In genomic region chr1:204314209-204314892, GRCh38 we compare ENCODE assay signal across 11 cellular contexts. TPM values are rescaled to one million over a fixed set of nuclear protein-coding genes. Genes with fewer than 3 reads are reported as not detected.
DNase-seq lines count a peak whose midpoint lies in the region; ATAC-seq and TF ChIP-seq lines count a peak whose summit lies in the region.
"Had no signal": no experiment of that assay in that cellular context is flagged by ENCODE, and none has a peak within 500 bp of the region (broad histone marks: within the 10 kb centered on the region; RNA-seq: fewer than 3 reads in every experiment).

No MANE protein-coding gene starts in this region.

- peaks cover 39% of the 10 kb centered on the region for H3K79me2 ChIP-seq in hepatocyte

- H3K4me1 ChIP-seq in hepatocyte (ENCODE audit: insufficient read depth), result peaks cover 19% of the 10 kb centered on the region

- no peaks in the 10 kb centered on the region for H3K27me3 ChIP-seq in hepatocyte

- H4K20me1 ChIP-seq in hepatocyte (ENCODE audit: insufficient read depth, poor library complexity, severe bottlenecking), result no peaks in the 10 kb centered on the region

- no peak for DNase-seq in activated naive CD8-positive, alpha-beta T cell treated with anti-CD3 and anti-CD28 coated beads, Interleukin-2, amount 50 U/mL, for 24 hours
- peak; percentile 74 for DNase-seq in NCI-H510A (lab: John Stamatoyannopoulos, UW)
- DNase-seq in hepatocyte (ENCODE audit: low spot score), result peak; percentile 55
- no peak for DNase-seq in stimulated activated CD4-positive, alpha-beta T cell treated with anti-CD3 and anti-CD28 coated beads, Interleukin-4, amount 100 ng/mL, for 1 hour
- DNase-seq in NK-92 treated with Interleukin-12 subunit alpha and Interleukin-12 subunit beta, amount 100 ng/mL, for 24 hours (lab: John Stamatoyannopoulos, UW), result no peak
- no peak for DNase-seq in A172 (ENCODE audit: low spot score)
- DNase-seq: activated T-cell treated with anti-CD3 and anti-CD28 coated beads, Interleukin-2, amount 50 U/mL, for 48 hours; head of caudate nucleus; naive B cell had no signal

- H3K4me2 ChIP-seq in hepatocyte, result peak overlapping the region; percentile 70

- 59% methylated on average over 7 of the region's 7 CpGs for WGBS in hepatocyte (ENCODE audit: low lambda C conversion rate, missing lambda C conversion rate)

- TF ChIP-seq CTCF in hepatocyte (IDR thresholded peaks at IDR 0.05; ENCODE audit: poor library complexity), result no peak

- H3K27me3 Mint-ChIP-seq in activated naive CD8-positive, alpha-beta T cell, result peaks cover 2% of the 10 kb centered on the region
- peaks cover 2% of the 10 kb centered on the region for H3K27me3 Mint-ChIP-seq in activated naive CD8-positive, alpha-beta T cell treated with anti-CD3 and anti-CD28 coated beads, Interleukin-2, amount 50 U/mL, for 24 hours
- H3K27me3 Mint-ChIP-seq in activated T-helper 17 cell treated with anti-CD3 and anti-CD28 coated beads, Interleukin-2, amount 50 U/mL, for 72 hours, result peaks cover 8% of the 10 kb centered on the region

- no peak overlapping the region for H3K4me3 ChIP-seq in hepatocyte

- no peaks in the 10 kb centered on the region for H3K9me3 ChIP-seq in hepatocyte (ENCODE audit: low read depth)

- no peaks in the 10 kb centered on the region for H3K4me1 Mint-ChIP-seq in activated naive CD8-positive, alpha-beta T cell (ENCODE audit: low read depth)
- H3K4me1 Mint-ChIP-seq in activated naive CD8-positive, alpha-beta T cell treated with anti-CD3 and anti-CD28 coated beads, Interleukin-2, amount 50 U/mL, for 24 hours, result peaks cover 1% of the 10 kb centered on the region
- H3K4me1 Mint-ChIP-seq in activated T-helper 17 cell treated with anti-CD3 and anti-CD28 coated beads, Interleukin-2, amount 50 U/mL, for 72 hours, result no peaks in the 10 kb centered on the region

- H3K9me2 ChIP-seq in hepatocyte (replicated peaks; ENCODE audit: insufficient read depth), result no peaks in the 10 kb centered on the region

- no peaks in the 10 kb centered on the region for H3K36me3 ChIP-seq in hepatocyte (replicated peaks; ENCODE audit: insufficient read depth, low read depth)

- no peak overlapping the region for H2AFZ ChIP-seq in hepatocyte

- no peak for ATAC-seq in activated naive CD8-positive, alpha-beta T cell treated with anti-CD3 and anti-CD28 coated beads, Interleukin-2, amount 50 U/mL, for 24 hours
- ATAC-seq in activated T-helper 17 cell treated with anti-CD3 and anti-CD28 coated beads, Interleukin-2, amount 50 U/mL, for 72 hours (replicated peaks), result no peak

- peak overlapping the region; percentile 91 for H3K27ac ChIP-seq in hepatocyte

- H3K27ac Mint-ChIP-seq in activated naive CD8-positive, alpha-beta T cell, result no peak overlapping the region
- no peak overlapping the region for H3K27ac Mint-ChIP-seq in activated naive CD8-positive, alpha-beta T cell treated with anti-CD3 and anti-CD28 coated beads, Interleukin-2, amount 50 U/mL, for 24 hours
- no peak overlapping the region for H3K27ac Mint-ChIP-seq in activated T-helper 17 cell treated with anti-CD3 and anti-CD28 coated beads, Interleukin-2, amount 50 U/mL, for 72 hours

- no peaks in the 10 kb centered on the region for H3K9me3 Mint-ChIP-seq in activated naive CD8-positive, alpha-beta T cell (ENCODE audit: low read depth)
- H3K9me3 Mint-ChIP-seq in activated naive CD8-positive, alpha-beta T cell treated with anti-CD3 and anti-CD28 coated beads, Interleukin-2, amount 50 U/mL, for 24 hours, result no peaks in the 10 kb centered on the region
- H3K9me3 Mint-ChIP-seq in activated T-helper 17 cell treated with anti-CD3 and anti-CD28 coated beads, Interleukin-2, amount 50 U/mL, for 72 hours, result no peaks in the 10 kb centered on the region
- H3K9me3 Mint-ChIP-seq: naive B cell had no signal

- H3K4me3 Mint-ChIP-seq in activated naive CD8-positive, alpha-beta T cell, result peak overlapping the region; percentile 17
- H3K4me3 Mint-ChIP-seq in activated naive CD8-positive, alpha-beta T cell treated with anti-CD3 and anti-CD28 coated beads, Interleukin-2, amount 50 U/mL, for 24 hours, result no peak overlapping the region
- H3K4me3 Mint-ChIP-seq in activated T-helper 17 cell treated with anti-CD3 and anti-CD28 coated beads, Interleukin-2, amount 50 U/mL, for 72 hours, result no peak overlapping the region

- H3K36me3 Mint-ChIP-seq in activated naive CD8-positive, alpha-beta T cell, result peaks cover 3% of the 10 kb centered on the region
- no peaks in the 10 kb centered on the region for H3K36me3 Mint-ChIP-seq in activated naive CD8-positive, alpha-beta T cell treated with anti-CD3 and anti-CD28 coated beads, Interleukin-2, amount 50 U/mL, for 24 hours (ENCODE audit: low read depth)
- no peaks in the 10 kb centered on the region for H3K36me3 Mint-ChIP-seq in activated T-helper 17 cell treated with anti-CD3 and anti-CD28 coated beads, Interleukin-2, amount 50 U/mL, for 72 hours (ENCODE audit: low read depth)
- H3K36me3 Mint-ChIP-seq: naive B cell had no signal

RNA-seq across cellular contexts. Expression of gene PLEKHA6, which starts 45.4 kb away (rescaled TPM):
- 14.3 and 31.5 TPM in 2 replicates for total RNA-seq in hepatocyte
- polyA plus RNA-seq in hepatocyte, result 12.4 and 14.3 TPM in 2 replicates
- 1 to 10 TPM in 1 of 2 donors, under 1 TPM in 1; 0.37 to 1.3 TPM for total RNA-seq in activated T-helper 17 cell treated with anti-CD3 and anti-CD28 coated beads, Interleukin-2, amount 50 U/mL, for 72 hours
- total RNA-seq in A172 (2014; rRNA removed; shearing (Covaris generic)), result 0.02 and 0.17 TPM in 2 replicates

Comparison
In these comparisons a context has a peak if more than half of its experiments do, and no peak if none do; other contexts are left out.
1. DNase-seq: peak in NCI-H510A (single experiment) and hepatocyte (single experiment); none in activated naive CD8-positive, alpha-beta T cell treated with anti-CD3 and anti-CD28 coated beads, Interleukin-2, amount 50 U/mL, for 24 hours (single experiment), stimulated activated CD4-positive, alpha-beta T cell treated with anti-CD3 and anti-CD28 coated beads, Interleukin-4, amount 100 ng/mL, for 1 hour (single experiment), NK-92 treated with Interleukin-12 subunit alpha and Interleukin-12 subunit beta, amount 100 ng/mL, for 24 hours (single experiment) and A172 (single experiment).